In genomic region chr5:82349651-82350050, GRCh38 we compare ENCODE assay signal across 11 cellular contexts.
DNase-seq lines count a peak whose midpoint lies in the region; ATAC-seq, FAIRE-seq and TF ChIP-seq lines count a peak whose summit lies in the region.
"Had no signal": no experiment of that assay in that cellular context is flagged by ENCODE, and none has a peak within 500 bp of the region (broad histone marks: within the 10 kb centered on the region; RNA-seq: fewer than 3 reads in every experiment).

No MANE protein-coding gene starts in this region.

- peaks cover 4% of the 10 kb centered on the region for H3K27me3 Mint-ChIP-seq in activated naive CD8-positive, alpha-beta T cell treated with anti-CD3 and anti-CD28 coated beads for 36 hours
- H3K27me3 Mint-ChIP-seq in mesothelial cell of epicardium (ENCODE audit: low read depth), result no peaks in the 10 kb centered on the region

- no peak overlapping the region for H3K27ac Mint-ChIP-seq in activated naive CD8-positive, alpha-beta T cell treated with anti-CD3 and anti-CD28 coated beads for 36 hours
- H3K27ac Mint-ChIP-seq in mesothelial cell of epicardium, result peak overlapping the region; percentile 50
- H3K27ac Mint-ChIP-seq: CD4-positive, alpha-beta T cell; naive thymus-derived CD8-positive, alpha-beta T cell had no signal

- no peaks in the 10 kb centered on the region for H3K4me1 Mint-ChIP-seq in activated naive CD8-positive, alpha-beta T cell treated with anti-CD3 and anti-CD28 coated beads for 36 hours
- H3K4me1 Mint-ChIP-seq in mesothelial cell of epicardium, result peaks cover 17% of the 10 kb centered on the region

- FAIRE-seq in small intestine (lab: Jason Lieb, UNC), result no peak
- FAIRE-seq: TTC549 had no signal

- DNase-seq in NCI-H524 (lab: John Stamatoyannopoulos, UW) (peak; percentile 18 to 19), NCI-H524 treated with DMSO at 0.1 percent for 48 hours (lab: John Stamatoyannopoulos, UW) (no peak), NCI-H1694 treated with DMSO at 0.1 percent for 48 hours (lab: John Stamatoyannopoulos, UW) (peak; percentile 5), mesothelial cell of epicardium (ENCODE audit: low spot score in 2 of 2, unreplicated experiment in 2 of 2) (no peak), small intestine (no peak)
- peak; percentile 39 for DNase-seq in activated naive CD8-positive, alpha-beta T cell treated with anti-CD3 and anti-CD28 coated beads for 36 hours

- TF ChIP-seq CTCF in mesothelial cell of epicardium (IDR thresholded peaks at IDR 0.05; ENCODE audit: unreplicated experiment), result no peak

- H3K9me3 ChIP-seq in small intestine (ENCODE audit: control insufficient read depth, low read depth), result no peaks in the 10 kb centered on the region

- no peak overlapping the region for H3K27ac ChIP-seq in small intestine (ENCODE audit: low read depth in 1 of 2, low read length in 1 of 2)

- H3K36me3 Mint-ChIP-seq in activated naive CD8-positive, alpha-beta T cell treated with anti-CD3 and anti-CD28 coated beads for 36 hours, result no peaks in the 10 kb centered on the region
- H3K36me3 Mint-ChIP-seq in mesothelial cell of epicardium, result no peaks in the 10 kb centered on the region
- H3K36me3 Mint-ChIP-seq: naive thymus-derived CD8-positive, alpha-beta T cell had no signal

- no peaks in the 10 kb centered on the region for H3K36me3 ChIP-seq in small intestine (ENCODE audit: control insufficient read depth in 2 of 2, insufficient read depth in 2 of 2, low read length in 2 of 2)

- WGBS in small intestine, 3 donors, result 83 to 88% (median 84%) methylated on average over 4 of the region's 4 CpGs

- no peak for ATAC-seq in HG02970 (IDR thresholded peaks at IDR 0.05; ENCODE audit: low FRiP score, unreplicated experiment)
- ATAC-seq in GM21717 (IDR thresholded peaks at IDR 0.05; ENCODE audit: unreplicated experiment), result no peak

- no peak overlapping the region for H3K4me3 Mint-ChIP-seq in activated naive CD8-positive, alpha-beta T cell treated with anti-CD3 and anti-CD28 coated beads for 36 hours
- H3K4me3 Mint-ChIP-seq in mesothelial cell of epicardium, result no peak overlapping the region
- H3K4me3 Mint-ChIP-seq: CD4-positive, alpha-beta T cell; naive thymus-derived CD8-positive, alpha-beta T cell had no signal

- H3K4me1 ChIP-seq in small intestine (ENCODE audit: control insufficient read depth in 2 of 2, insufficient read depth in 1 of 2, low read depth in 1 of 2, low read length in 1 of 2), result no peaks in the 10 kb centered on the region

- H3K9me3 Mint-ChIP-seq in activated naive CD8-positive, alpha-beta T cell treated with anti-CD3 and anti-CD28 coated beads for 36 hours, result no peaks in the 10 kb centered on the region
- H3K9me3 Mint-ChIP-seq in mesothelial cell of epicardium, result no peaks in the 10 kb centered on the region
- H3K9me3 Mint-ChIP-seq: CD4-positive, alpha-beta T cell; naive thymus-derived CD8-positive, alpha-beta T cell had no signal

- no peaks in the 10 kb centered on the region for H3K27me3 ChIP-seq in small intestine (ENCODE audit: control insufficient read depth in 2 of 2, insufficient read depth in 2 of 2, low read length in 2 of 2)

- no peak overlapping the region for H3K4me3 ChIP-seq in small intestine (ENCODE audit: low read depth in 1 of 2, low read length in 2 of 2)

Comparison
In these comparisons a context has a peak if more than half of its experiments do, and no peak if none do; other contexts are left out.
1. DNase-seq: peak in NCI-H524 (2 of 2), NCI-H1694 treated with DMSO at 0.1 percent for 48 hours (single experiment) and activated naive CD8-positive, alpha-beta T cell treated with anti-CD3 and anti-CD28 coated beads for 36 hours (single experiment); none in NCI-H524 treated with DMSO at 0.1 percent for 48 hours (single experiment), mesothelial cell of epicardium (0 of 2) and small intestine (single experiment).